21 cellular contexts compared by ENCODE assay signal in genomic region chr7:69736411-69736810, GRCh38.
"Had no signal": no experiment of that assay in that cellular context is flagged by ENCODE, and none has a peak within 500 bp of the region (broad histone marks: within the 10 kb centered on the region; RNA-seq: fewer than 3 reads in every experiment).

No MANE protein-coding gene starts in this region.

- H3K9me3 ChIP-seq: adrenal gland, heart left ventricle, tibial nerve, vagina had no signal

- H3K27ac ChIP-seq: adrenal gland, epithelial cell of prostate, heart left ventricle, tibial nerve, vagina had no signal

- FAIRE-seq: small intestine had no signal

- DNase-seq: activated CD4-positive, alpha-beta T cell treated with anti-CD3 and anti-CD28 coated beads, Interleukin-2, amount 10 ng/mL, durations not matched to agents 24 days and 14 days; activated CD4-positive, CD25-positive, alpha-beta regulatory T cell; activated CD8-positive, alpha-beta memory T cell treated with anti-CD3 and anti-CD28 coated beads, Interleukin-2, amount 50 U/mL, for 4 hours; activated CD8-positive, alpha-beta T cell treated with anti-CD3 and anti-CD28 coated beads, Interleukin-2, amount 10 ng/mL, durations not matched to agents 7 days and 5 days; activated effector memory CD4-positive, alpha-beta T cell treated with anti-CD3 and anti-CD28 coated beads, Interleukin-2, amount 50 U/mL, for 16 hours; activated T-cell treated with anti-CD3 and anti-CD28 coated beads, Interleukin-2, amount 50 U/mL, for 48 hours; adrenal gland; foreskin melanocyte; heart left ventricle; mesendoderm; nucleus accumbens; right cardiac atrium; small intestine; stimulated activated CD4-positive, alpha-beta T cell treated with anti-CD3 and anti-CD28 coated beads, Interleukin-4, amount 100 ng/mL, for 24 hours; stimulated activated CD8-positive, alpha-beta memory T cell treated with anti-CD3 and anti-CD28 coated beads, Interleukin-4, amount 100 ng/mL, for 48 hours; stimulated activated naive CD4-positive, alpha-beta T cell treated with Interleukin-2 at 50 U/mL for 16 hours; substantia nigra had no signal

- H3K4me3 ChIP-seq: adrenal gland, heart left ventricle, tibial nerve, vagina had no signal

- ATAC-seq: activated CD8-positive, alpha-beta T cell treated with anti-CD3 and anti-CD28 coated beads, Interleukin-2, amount 10 ng/mL, durations not matched to agents 7 days and 5 days; heart left ventricle; natural killer cell treated with Interleukin-12 subunit alpha and Interleukin-12 subunit beta and Interleukin-15 and Interleukin-18, amount 100 ng/mL, for 72 hours; right cardiac atrium had no signal

- H3K27me3 ChIP-seq: adrenal gland, heart left ventricle, tibial nerve, vagina had no signal

- H3K36me3 ChIP-seq: adrenal gland, heart left ventricle, tibial nerve, vagina had no signal
